34 cellular contexts compared by ENCODE assay signal in genomic region chr11:45617886-45618601, GRCh38.
"Had no signal": no experiment of that assay in that cellular context is flagged by ENCODE, and none has a peak within 500 bp of the region (broad histone marks: within the 10 kb centered on the region; RNA-seq: fewer than 3 reads in every experiment).

No MANE protein-coding gene starts in this region.

- H3K27me3 Mint-ChIP-seq: progenitor cell of endocrine pancreas had no signal

- H3K27ac ChIP-seq: gastroesophageal sphincter, neutrophil, ovary, stomach, thyroid gland, upper lobe of left lung, vagina had no signal

- FAIRE-seq: endometrium, small intestine had no signal

- H3K9me3 Mint-ChIP-seq: central memory CD8-positive, alpha-beta T cell; nephron had no signal

- H3K9me3 ChIP-seq: mucosa of descending colon, thyroid gland, vagina had no signal

- H3K4me1 ChIP-seq: gastroesophageal sphincter, stomach, upper lobe of left lung, vagina had no signal

- H3K4me3 ChIP-seq: gastroesophageal sphincter, lung, mucosa of descending colon, ovary, stomach, thyroid gland, upper lobe of left lung, vagina had no signal

- H3K27me3 ChIP-seq: ovary, thyroid gland, upper lobe of left lung, vagina had no signal

- H3K4me1 Mint-ChIP-seq: central memory CD8-positive, alpha-beta T cell; immature natural killer cell; stimulated activated memory B cell treated with anti-CD40 and anti-IgM and Interleukin-4, amounts not matched to agents 10 μg/mL and 1 μg/mL and 100 μg/mL, for 72 hours had no signal

- H3K36me3 ChIP-seq: gastroesophageal sphincter, neutrophil, ovary, stomach, thyroid gland, upper lobe of left lung, vagina had no signal

- H3K4me3 Mint-ChIP-seq: activated naive CD8-positive, alpha-beta T cell; central memory CD8-positive, alpha-beta T cell; dendritic cell treated with granulocyte-macrophage colony-stimulating factor and Interleukin-4, amounts not matched to agents 40 ng/mL and 50 ng/mL, for 4 days; immature natural killer cell; nephron; stimulated activated memory B cell treated with anti-CD40 and anti-IgM and Interleukin-4, amounts not matched to agents 10 μg/mL and 1 μg/mL and 100 μg/mL, for 72 hours; T-helper 2 cell treated with Interferon-gamma antibody and Interleukin-4, amounts not matched to agents 5 μg/mL and 100 μg/mL, for 36 hours had no signal

- DNase-seq: activated CD4-positive, alpha-beta T cell treated with anti-CD3 and anti-CD28 coated beads for 48 hours; activated CD4-positive, alpha-beta T cell treated with anti-CD3 and anti-CD28 coated beads, Interleukin-2, amount 50 U/mL, for 48 hours; activated CD8-positive, alpha-beta memory T cell treated with anti-CD3 and anti-CD28 coated beads for 24 hours; activated effector memory CD4-positive, alpha-beta T cell treated with Interleukin-2 at 50 U/mL for 16 hours; activated naive CD4-positive, alpha-beta T cell treated with Interleukin-2 at 50 U/mL for 16 hours; anterior cingulate cortex; effector CD4-positive, alpha-beta T cell; erythroblast; hippocampal formation; immature natural killer cell; mucosa of descending colon; ovary; small intestine; stimulated activated CD4-positive, alpha-beta T cell treated with anti-CD3 and anti-CD28 coated beads, Interleukin-1b, Interleukin-23, amount 100 ng/mL, for 48 hours; stimulated activated CD4-positive, alpha-beta T cell treated with anti-CD3 and anti-CD28 coated beads, Interleukin-4, amount 100 ng/mL, for 4 hours; stimulated activated CD8-positive, alpha-beta memory T cell treated with anti-CD3 and anti-CD28 coated beads, Interleukin-4, amount 100 ng/mL, for 48 hours; stomach; T-helper 1 cell; thyroid gland; upper lobe of left lung had no signal

- H3K36me3 Mint-ChIP-seq: activated naive CD8-positive, alpha-beta T cell; immature natural killer cell; stimulated activated memory B cell treated with anti-CD40 and anti-IgM and Interleukin-4, amounts not matched to agents 10 μg/mL and 1 μg/mL and 100 μg/mL, for 72 hours had no signal

- H3K27ac Mint-ChIP-seq: activated naive CD8-positive, alpha-beta T cell; dendritic cell treated with granulocyte-macrophage colony-stimulating factor and Interleukin-4, amounts not matched to agents 40 ng/mL and 50 ng/mL, for 4 days; immature natural killer cell; nephron; progenitor cell of endocrine pancreas; stimulated activated memory B cell treated with anti-CD40 and anti-IgM and Interleukin-4, amounts not matched to agents 10 μg/mL and 1 μg/mL and 100 μg/mL, for 72 hours; T-helper 2 cell treated with Interferon-gamma antibody and Interleukin-4, amounts not matched to agents 5 μg/mL and 100 μg/mL, for 36 hours had no signal

- ATAC-seq: gastroesophageal sphincter; left lobe of liver; mucosa of descending colon; sciatic nerve; stimulated activated memory B cell treated with anti-CD40 and anti-IgM and Interleukin-4, amounts not matched to agents 10 μg/mL and 1 μg/mL and 100 μg/mL, for 72 hours had no signal
